7 cellular contexts compared by ENCODE assay signal in the genomic region with DNA sequence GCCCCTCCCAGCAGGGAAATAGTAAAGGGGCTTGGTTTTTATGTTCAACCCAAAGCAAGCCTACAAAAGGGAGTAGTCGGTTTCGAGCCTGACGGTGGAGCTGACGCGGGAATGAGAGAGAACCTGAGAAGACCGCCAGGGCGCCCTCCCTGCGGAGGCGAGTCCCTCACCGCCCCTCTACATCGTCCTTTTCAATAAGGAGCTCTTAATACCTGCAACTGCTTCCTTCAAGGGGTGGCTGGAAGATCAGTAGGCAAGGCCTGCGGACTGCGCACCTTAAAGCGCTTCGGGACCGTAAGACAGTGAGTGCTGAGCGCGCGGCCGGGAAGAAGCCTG. TPM values are rescaled to one million over a fixed set of nuclear protein-coding genes. Genes with fewer than 3 reads are reported as not detected.
DNase-seq lines count a peak whose midpoint lies in the region; ATAC-seq, FAIRE-seq and TF ChIP-seq lines count a peak whose summit lies in the region.

No MANE protein-coding gene starts in this region.

- H3K4me3 ChIP-seq in GM08714 (ENCODE audit: low read length) (peak overlapping the region; percentile 79), GM23338 (peak overlapping the region; percentile 84), astrocyte (ENCODE audit: insufficient read depth, low read depth, low read length) (peak overlapping the region; percentile 98)

- H3K27me3 Mint-ChIP-seq in GM23338 (ENCODE audit: insufficient read depth, low read depth, poor library complexity) = peaks cover 10% of the 10 kb centered on the region
- H3K27me3 Mint-ChIP-seq in astrocyte (ENCODE audit: low read depth, unreplicated experiment) = no peaks in the 10 kb centered on the region

- H3K36me3 Mint-ChIP-seq in GM23338 (ENCODE audit: low read depth) (no peaks in the 10 kb centered on the region), astrocyte (ENCODE audit: low read depth, unreplicated experiment) (no peaks in the 10 kb centered on the region)

- H3K9ac ChIP-seq in astrocyte (ENCODE audit: low read length) = peak overlapping the region; percentile 97

- H3K4me3 Mint-ChIP-seq in GM23338 (peak overlapping the region; percentile 89), astrocyte (ENCODE audit: unreplicated experiment) (peak overlapping the region; percentile 94)

- peak overlapping the region; percentile 88 for H2AFZ ChIP-seq in GM23338
- H2AFZ ChIP-seq in astrocyte (ENCODE audit: low read depth, low read length) = peak overlapping the region; percentile 95

- H4K20me1 ChIP-seq in GM23338 (replicated peaks; ENCODE audit: insufficient read depth) = no peaks in the 10 kb centered on the region; the same call in 1 of the 2 replicates
- no peaks in the 10 kb centered on the region for H4K20me1 ChIP-seq in astrocyte (ENCODE audit: insufficient read depth, low read length)

- no peaks in the 10 kb centered on the region; the same call in 2 of the 3 replicates for H3K9me3 Mint-ChIP-seq in GM23338
- no peaks in the 10 kb centered on the region for H3K9me3 Mint-ChIP-seq in astrocyte (ENCODE audit: unreplicated experiment)

- DNase-seq in GM23338 (ENCODE audit: low spot score) (peak; percentile 67), NCI-H510A (lab: John Stamatoyannopoulos, UW) (peak; percentile 57), astrocyte (ENCODE audit: low read depth) (peak; percentile 51), iPS-NIHi7 (ENCODE audit: extremely low spot score) (peak; percentile 67)
- peak; percentile 41 for DNase-seq in stimulated activated CD4-positive, alpha-beta T cell treated with anti-CD3 and anti-CD28 coated beads, Interleukin-4, amount 100 ng/mL, for 1 hour

- H3K36me3 ChIP-seq in GM23338 (ENCODE audit: insufficient read depth) = no peaks in the 10 kb centered on the region
- no peaks in the 10 kb centered on the region for H3K36me3 ChIP-seq in astrocyte (ENCODE audit: insufficient read depth, low read length)

- H3K79me2 ChIP-seq in GM23338 (replicated peaks; ENCODE audit: insufficient read depth) (peaks cover 22% of the 10 kb centered on the region), astrocyte (ENCODE audit: insufficient read depth, low read length) (peaks cover 35% of the 10 kb centered on the region)

- H3K4me1 Mint-ChIP-seq in GM23338 (peaks cover 4% of the 10 kb centered on the region), astrocyte (ENCODE audit: low read depth, unreplicated experiment) (peaks cover 16% of the 10 kb centered on the region)

- peak overlapping the region; percentile 97 for H3K4me2 ChIP-seq in GM23338
- peak overlapping the region; percentile 95 for H3K4me2 ChIP-seq in astrocyte (ENCODE audit: low read length)

- H3K9me3 ChIP-seq in astrocyte (ENCODE audit: insufficient read depth, low read depth, low read length) = no peaks in the 10 kb centered on the region

- H3K27me3 ChIP-seq in GM23338 (ENCODE audit: insufficient read depth) = no peaks in the 10 kb centered on the region
- no peaks in the 10 kb centered on the region for H3K27me3 ChIP-seq in astrocyte (ENCODE audit: insufficient read depth, low read length)

- H3K27ac ChIP-seq in GM23338 (ENCODE audit: low read depth) = peak overlapping the region; percentile 85
- H3K27ac ChIP-seq in astrocyte (ENCODE audit: low read depth, low read length) = peak overlapping the region; percentile 94

- FAIRE-seq in astrocyte (lab: Jason Lieb, UNC) = no peak

- ATAC-seq in GM23338 (peak; percentile 27), HG03342 (IDR thresholded peaks at IDR 0.05; ENCODE audit: unreplicated experiment) (no peak)

- no peak; a peak in 1 of 4 replicates for TF ChIP-seq CTCF in GM23338 (conservative IDR thresholded peaks at IDR 0.05; ENCODE audit: low read depth in 2 of 2)
- no peak for TF ChIP-seq CTCF in astrocyte (IDR thresholded peaks at IDR 0.05; ENCODE audit: insufficient read depth, low read depth, low read length)

- peaks cover 8% of the 10 kb centered on the region; the same call in 1 of the 2 replicates for H3K4me1 ChIP-seq in GM23338 (ENCODE audit: insufficient read depth)
- H3K4me1 ChIP-seq in astrocyte (ENCODE audit: insufficient read depth, low read length) = peaks cover 20% of the 10 kb centered on the region

- H3K27ac Mint-ChIP-seq in GM23338 (peak overlapping the region; percentile 95), astrocyte (ENCODE audit: unreplicated experiment) (peak overlapping the region; percentile 86)

- H3K9me2 ChIP-seq in GM23338 (ENCODE audit: insufficient read depth) = no peaks in the 10 kb centered on the region

- peaks cover 8% of the 10 kb centered on the region; the same call in 1 of the 2 replicates for H3F3A ChIP-seq in GM23338 (replicated peaks; ENCODE audit: low read depth)

TF ChIP-seq in GM23338, 12 proteins besides CTCF, POLR2A, EP300 and RAD21:
- TF ChIP-seq ZNF114 (CRISPR knock-in tag; IDR thresholded peaks at IDR 0.05) = no peak
- no peak for TF ChIP-seq EZH2 (IDR thresholded peaks at IDR 0.05; ENCODE audit: low read depth, unreplicated experiment)

RNA-seq across cellular contexts. Expression of gene ZNF76, which starts 0.7 kb away (rescaled TPM):
- 18.1 and 18.8 TPM in 2 replicates for total RNA-seq in GM23338 (2014; rRNA removed; shearing (Covaris generic))
- polyA plus RNA-seq in GM23338 (2016; fragmentation: Nextera tagmentation; extraction: Ambion mirVana) = 12.5 and 13.7 TPM in 2 replicates
- total RNA-seq in astrocyte = 12.7 and 13.5 TPM in 2 replicates

RNA-seq across cellular contexts. Expression of gene DEF6, which starts 38.8 kb away (rescaled TPM):
- 5.7 and 7.2 TPM in 2 replicates for total RNA-seq in GM23338 (2014; rRNA removed; shearing (Covaris generic))
- 3.2 and 5.1 TPM in 2 replicates for polyA plus RNA-seq in GM23338 (2016; fragmentation: Nextera tagmentation; extraction: Ambion mirVana)
- 2.2 and 3.3 TPM in 2 replicates for total RNA-seq in astrocyte

RNA-seq across cellular contexts. Expression of gene SCUBE3, which starts 45.1 kb away (rescaled TPM):
- total RNA-seq in GM23338 (2014; rRNA removed; shearing (Covaris generic)) = 0.70 and 1.1 TPM in 2 replicates
- 0.39 and 0.56 TPM in 2 replicates for polyA plus RNA-seq in GM23338 (2016; fragmentation: Nextera tagmentation; extraction: Ambion mirVana)
- 8.5 and 10.1 TPM in 2 replicates for total RNA-seq in astrocyte
